In the genomic region with DNA sequence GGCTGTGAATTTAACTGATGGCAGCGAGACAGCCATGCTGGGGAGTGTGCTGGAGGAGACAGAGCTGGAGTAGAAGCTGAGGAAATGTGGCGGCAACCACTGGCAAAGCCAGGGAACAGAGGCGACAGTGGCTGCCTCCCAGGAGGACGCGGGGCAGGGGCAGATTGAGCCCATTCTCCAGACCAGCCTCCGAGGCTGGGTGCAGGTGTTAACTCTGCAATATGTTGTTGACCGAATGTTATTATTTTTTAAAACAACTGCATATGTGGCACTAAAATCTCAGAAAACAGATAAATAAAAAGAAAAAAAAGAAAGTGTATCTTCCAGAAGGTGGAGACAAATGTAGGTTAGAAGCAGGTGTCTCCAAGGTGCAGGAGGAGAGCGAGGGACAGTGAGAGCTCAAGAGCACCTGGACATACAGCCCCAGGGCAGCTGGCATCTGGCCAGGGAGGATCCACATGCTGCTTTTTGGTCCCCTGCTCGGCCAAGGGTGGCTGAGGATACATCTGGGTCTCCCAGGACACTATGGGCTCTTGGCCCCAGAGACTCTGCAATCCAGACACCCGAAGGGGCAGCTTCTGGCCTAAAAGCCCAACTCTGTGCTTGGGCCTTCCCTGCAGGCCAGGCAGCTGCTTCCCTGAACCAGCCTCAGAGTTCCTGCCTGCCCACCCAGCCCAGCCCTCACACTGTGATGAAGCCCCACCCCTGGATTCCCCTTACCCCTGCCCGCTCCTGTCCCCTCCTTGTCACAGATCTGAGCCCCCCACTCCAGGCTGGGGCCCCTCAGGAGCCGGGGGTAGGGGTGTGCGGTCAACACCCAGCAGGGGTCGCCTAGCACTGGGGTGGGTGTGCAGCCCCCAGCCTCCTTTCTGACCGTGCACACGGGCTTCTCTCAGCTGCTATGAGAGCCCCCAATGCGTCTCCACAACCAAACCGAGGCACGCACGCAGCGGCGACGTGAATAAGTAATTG, we compare ENCODE assay signal across 16 cellular contexts. TPM values are rescaled to one million over a fixed set of nuclear protein-coding genes. Genes with fewer than 3 reads are reported as not detected.
DNase-seq lines count a peak whose midpoint lies in the region; ATAC-seq and TF ChIP-seq lines count a peak whose summit lies in the region.
"Had no signal": no experiment of that assay in that cellular context is flagged by ENCODE, and none has a peak within 500 bp of the region (broad histone marks: within the 10 kb centered on the region; RNA-seq: fewer than 3 reads in every experiment).

No MANE protein-coding gene starts in this region.

- no peaks in the 10 kb centered on the region for H3K27me3 Mint-ChIP-seq in stimulated activated naive CD8-positive, alpha-beta T cell treated with anti-CD3 and anti-CD28 coated beads, Interleukin-15, amount 100 ng/mL, for 72 hours

- intact Hi-C loops in left colon (cut with DNase I, micrococcal nuclease): no loop called here

- no peak overlapping the region for H3K4me3 ChIP-seq in NB4 (ENCODE audit: low read depth, low read length)
- H3K4me3 ChIP-seq: mucosa of descending colon, spleen had no signal

- H3K27ac Mint-ChIP-seq in stimulated activated naive CD8-positive, alpha-beta T cell treated with anti-CD3 and anti-CD28 coated beads, Interleukin-15, amount 100 ng/mL, for 72 hours: peak overlapping the region in 1 of 2 donors; percentile 88

- no peaks in the 10 kb centered on the region for H3K9me3 Mint-ChIP-seq in stimulated activated naive CD8-positive, alpha-beta T cell treated with anti-CD3 and anti-CD28 coated beads, Interleukin-15, amount 100 ng/mL, for 72 hours
- H3K9me3 Mint-ChIP-seq: immature natural killer cell had no signal

- no peak for TF ChIP-seq CTCF in NB4 (IDR thresholded peaks at IDR 0.05; ENCODE audit: low read depth, low read length)

- TF ChIP-seq POLR2A in NB4 (IDR thresholded peaks at IDR 0.05; ENCODE audit: extremely low read depth, insufficient read length): no peak

- peak; percentile 50 for ATAC-seq in stimulated activated naive CD8-positive, alpha-beta T cell treated with anti-CD3 and anti-CD28 coated beads, Interleukin-15, amount 100 ng/mL, for 72 hours
- ATAC-seq in stimulated activated naive CD8-positive, alpha-beta T cell treated with anti-CD3 and anti-CD28 coated beads, Interleukin-15, Interleukin-2, amounts not matched to agents 100 U/mL and 50 U/mL, for 24 hours: no peak
- ATAC-seq in left colon (no peak), HG02973 (IDR thresholded peaks at IDR 0.05; ENCODE audit: unreplicated experiment) (no peak)
- ATAC-seq: mucosa of descending colon had no signal

- H3K4me3 Mint-ChIP-seq in stimulated activated naive CD8-positive, alpha-beta T cell treated with anti-CD3 and anti-CD28 coated beads, Interleukin-15, amount 100 ng/mL, for 72 hours: no peak overlapping the region
- H3K4me3 Mint-ChIP-seq: immature natural killer cell had no signal

- H3K27ac ChIP-seq in angular gyrus (ENCODE audit: low read depth, low read length): peak overlapping the region; percentile 72

- H3K4me1 Mint-ChIP-seq in stimulated activated naive CD8-positive, alpha-beta T cell treated with anti-CD3 and anti-CD28 coated beads, Interleukin-15, amount 100 ng/mL, for 72 hours: peaks cover 9% of the 10 kb centered on the region

- DNase-seq in stimulated activated naive CD8-positive, alpha-beta T cell treated with anti-CD3 and anti-CD28 coated beads, Interleukin-15, amount 100 ng/mL, for 72 hours: no peak
- DNase-seq in stimulated activated naive CD8-positive, alpha-beta T cell treated with anti-CD3 and anti-CD28 coated beads, Interleukin-15, Interleukin-2, amounts not matched to agents 100 U/mL and 50 U/mL, for 24 hours: no peak
- peak; percentile 23 for DNase-seq in NB4 (ENCODE audit: low read depth)
- DNase-seq in left colon: no peak
- DNase-seq in T-helper 2 cell: no peak
- DNase-seq: activated gamma-delta T cell, anterior cingulate cortex, caudate nucleus, dermis blood vessel endothelial cell, immature natural killer cell, mucosa of descending colon, NCI-H1930, NCI-H446 treated with DMSO at 0.1 percent for 48 hours, spleen had no signal

RNA-seq across cellular contexts. Expression of a gene that starts 12.9 kb away (rescaled TPM):
- 1 to 10 TPM; 4.0 to 6.5 TPM for total RNA-seq in left colon
